ENCODE assay signal across 1 cellular context in the genomic region with DNA sequence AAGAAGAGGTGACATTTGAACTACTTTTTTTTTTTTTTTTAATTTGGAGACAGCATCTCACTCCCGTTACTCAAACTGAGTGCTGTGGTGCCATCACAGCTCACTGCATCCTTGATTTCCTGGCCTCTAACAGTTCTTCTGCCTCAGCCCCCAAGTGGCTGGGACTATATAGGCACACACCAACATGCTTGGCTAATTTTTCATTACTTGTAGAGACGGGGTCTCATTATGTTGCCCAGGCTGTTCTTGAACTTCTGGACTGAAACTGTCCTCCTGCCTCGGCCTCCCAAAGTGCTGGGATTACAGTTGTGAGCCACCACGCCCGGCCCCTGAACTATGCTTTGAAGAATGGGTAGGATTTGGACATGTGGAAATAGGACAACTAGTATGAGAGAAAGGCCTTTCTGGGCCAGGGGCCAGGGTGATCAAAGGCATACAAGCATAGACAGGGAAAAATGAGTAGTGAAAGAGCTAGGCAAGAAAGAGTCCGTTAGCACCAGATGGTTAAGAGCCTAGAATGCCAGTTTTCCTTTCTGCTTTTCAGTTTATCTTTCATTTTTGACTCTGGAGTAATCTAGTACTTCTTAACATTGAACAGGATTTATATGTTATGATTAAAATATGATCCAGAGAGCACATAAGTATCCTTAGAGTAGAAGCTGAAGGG.
TF ChIP-seq lines count a peak whose summit lies in the region.

No MANE protein-coding gene starts in this region.

TF ChIP-seq in HepG2, 621 proteins besides CTCF, POLR2A, EP300 and RAD21 (continued from another document):
- TF ChIP-seq, protein P1, sequence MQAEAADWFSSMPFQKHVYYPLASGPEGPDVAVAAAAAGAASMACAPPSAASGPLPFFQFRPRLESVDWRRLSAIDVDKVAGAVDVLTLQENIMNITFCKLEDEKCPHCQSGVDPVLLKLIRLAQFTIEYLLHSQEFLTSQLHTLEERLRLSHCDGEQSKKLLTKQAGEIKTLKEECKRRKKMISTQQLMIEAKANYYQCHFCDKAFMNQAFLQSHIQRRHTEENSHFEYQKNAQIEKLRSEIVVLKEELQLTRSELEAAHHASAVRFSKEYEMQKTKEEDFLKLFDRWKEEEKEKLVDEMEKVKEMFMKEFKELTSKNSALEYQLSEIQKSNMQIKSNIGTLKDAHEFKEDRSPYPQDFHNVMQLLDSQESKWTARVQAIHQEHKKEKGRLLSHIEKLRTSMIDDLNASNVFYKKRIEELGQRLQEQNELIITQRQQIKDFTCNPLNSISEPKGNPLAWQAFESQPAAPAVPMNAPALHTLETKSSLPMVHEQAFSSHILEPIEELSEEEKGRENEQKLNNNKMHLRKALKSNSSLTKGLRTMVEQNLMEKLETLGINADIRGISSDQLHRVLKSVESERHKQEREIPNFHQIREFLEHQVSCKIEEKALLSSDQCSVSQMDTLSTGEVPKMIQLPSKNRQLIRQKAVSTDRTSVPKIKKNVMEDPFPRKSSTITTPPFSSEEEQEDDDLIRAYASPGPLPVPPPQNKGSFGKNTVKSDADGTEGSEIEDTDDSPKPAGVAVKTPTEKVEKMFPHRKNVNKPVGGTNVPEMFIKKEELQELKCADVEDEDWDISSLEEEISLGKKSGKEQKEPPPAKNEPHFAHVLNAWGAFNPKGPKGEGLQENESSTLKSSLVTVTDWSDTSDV (CRISPR knock-in tag; IDR thresholded peaks at IDR 0.05), result no peak
- TF ChIP-seq ARID2 (CRISPR knock-in tag; IDR thresholded peaks at IDR 0.05; ENCODE audit: borderline replicate concordance) (no peak), ASH2L (IDR thresholded peaks at IDR 0.05; ENCODE audit: insufficient read length, low read depth, low read length) (no peak), HCFC1 (IDR thresholded peaks at IDR 0.05; ENCODE audit: low read depth, low read length) (no peak), FLYWCH1 (CRISPR knock-in tag; IDR thresholded peaks at IDR 0.05) (no peak), RBM39 (IDR thresholded peaks at IDR 0.05; ENCODE audit: low read depth, low read length, poor library complexity, severe bottlenecking) (no peak)
- TF ChIP-seq, protein P2, sequence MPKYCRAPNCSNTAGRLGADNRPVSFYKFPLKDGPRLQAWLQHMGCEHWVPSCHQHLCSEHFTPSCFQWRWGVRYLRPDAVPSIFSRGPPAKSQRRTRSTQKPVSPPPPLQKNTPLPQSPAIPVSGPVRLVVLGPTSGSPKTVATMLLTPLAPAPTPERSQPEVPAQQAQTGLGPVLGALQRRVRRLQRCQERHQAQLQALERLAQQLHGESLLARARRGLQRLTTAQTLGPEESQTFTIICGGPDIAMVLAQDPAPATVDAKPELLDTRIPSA (CRISPR knock-in tag; IDR thresholded peaks at IDR 0.05; ENCODE audit: borderline replicate concordance), result no peak
